Comparison of ENCODE assay signal across 7 cellular contexts in the genomic region with DNA sequence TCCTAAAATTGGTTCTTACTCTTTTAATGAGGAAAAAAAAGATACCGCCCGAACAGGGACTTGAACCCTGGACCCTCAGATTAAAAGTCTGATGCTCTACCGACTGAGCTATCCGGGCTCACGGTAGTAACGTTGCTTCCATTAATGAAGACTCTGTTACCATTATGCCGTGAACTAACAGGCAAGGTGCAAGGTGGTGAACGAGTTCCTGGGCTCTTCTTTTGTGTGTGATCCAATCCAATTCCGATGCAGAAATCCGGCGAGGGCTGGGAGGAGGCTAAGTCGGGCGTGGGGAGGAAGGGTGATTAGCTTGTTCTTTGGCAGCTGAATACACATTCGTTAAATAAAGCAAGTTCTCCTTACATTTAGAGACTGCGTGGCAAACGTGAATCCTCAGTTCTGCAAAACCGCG. TPM values are rescaled to one million over a fixed set of nuclear protein-coding genes. Genes with fewer than 3 reads are reported as not detected.
A peak's percentile ranks its signal among the peaks of the same experiment; 100 is the strongest.
DNase-seq lines count a peak whose midpoint lies in the region; ATAC-seq and TF ChIP-seq lines count a peak whose summit lies in the region.

No MANE protein-coding gene starts in this region.

- H3K4me1 ChIP-seq in right lobe of liver = peaks cover 0 to 4% (median 0%) of the 10 kb centered on the region in 4 donors

- H3K9me3 Mint-ChIP-seq in activated CD4-positive, alpha-beta T cell treated with anti-CD3 and anti-CD28 coated beads for 36 hours (ENCODE audit: low read depth) = peaks cover 3% of the 10 kb centered on the region
- no peaks in the 10 kb centered on the region for H3K9me3 Mint-ChIP-seq in dendritic cell treated with granulocyte-macrophage colony-stimulating factor and Interleukin-4, amounts not matched to agents 40 ng/mL and 50 ng/mL, for 4 days

- H3K27ac Mint-ChIP-seq in activated CD4-positive, alpha-beta T cell treated with anti-CD3 and anti-CD28 coated beads for 36 hours = peak overlapping the region; percentile 96
- H3K27ac Mint-ChIP-seq in dendritic cell treated with granulocyte-macrophage colony-stimulating factor and Interleukin-4, amounts not matched to agents 40 ng/mL and 50 ng/mL, for 4 days = peak overlapping the region; percentile 64

- H3K36me3 ChIP-seq in right lobe of liver = no peaks in the 10 kb centered on the region

- no peaks in the 10 kb centered on the region for H3K9me3 ChIP-seq in right lobe of liver

- no peak for TF ChIP-seq CTCF in right lobe of liver (IDR thresholded peaks at IDR 0.05)

- peak; percentile 72 for DNase-seq in NCI-H226
- DNase-seq in activated CD4-positive, alpha-beta T cell treated with anti-CD3 and anti-CD28 coated beads for 36 hours = peak; percentile 81
- no peak for DNase-seq in right lobe of liver
- peak; percentile 55 to 68 for DNase-seq in stimulated activated CD4-positive, alpha-beta T cell treated with anti-CD3 and anti-CD28 coated beads, Interleukin-4, amount 100 ng/mL, for 48 hours (ENCODE audit: low read depth in 2 of 2)

- H3K4me3 Mint-ChIP-seq in activated CD4-positive, alpha-beta T cell treated with anti-CD3 and anti-CD28 coated beads for 36 hours = peak overlapping the region; percentile 93
- H3K4me3 Mint-ChIP-seq in dendritic cell treated with granulocyte-macrophage colony-stimulating factor and Interleukin-4, amounts not matched to agents 40 ng/mL and 50 ng/mL, for 4 days = peak overlapping the region; percentile 77

- intact Hi-C loops in activated CD4-positive, alpha-beta T cell treated with anti-CD3 and anti-CD28 coated beads for 36 hours (cut with DNase I, micrococcal nuclease) = loop anchor here (1.0 to 2.0 kb wide), 4 partner anchors 10 to 387 kb away; a partner anchor contains a TSS
- intact Hi-C loops in dendritic cell treated with granulocyte-macrophage colony-stimulating factor and Interleukin-4, amounts not matched to agents 40 ng/mL and 50 ng/mL, for 4 days (cut with micrococcal nuclease) = loop anchor here (5.0 kb wide), 2 partner anchors 57 to 107 kb away; a partner anchor contains a TSS
- intact Hi-C loops in right lobe of liver (cut with DNase I) = no loop called here

- TF ChIP-seq POLR2A in right lobe of liver (IDR thresholded peaks at IDR 0.05) = no peak

- H3K27ac ChIP-seq in right lobe of liver = peak overlapping the region; percentile 42 to 55 (median 53)

- H3K4me3 ChIP-seq in right lobe of liver = peak overlapping the region; percentile 67 to 77 (median 75)

- WGBS in right lobe of liver (ENCODE audit: insufficient coverage, low coverage, low lambda C conversion rate, missing lambda C conversion rate) = under 1% methylated on average over 15 of the region's 18 CpGs

- POLR2A ChIA-PET in activated CD4-positive, alpha-beta T cell treated with anti-CD3 and anti-CD28 coated beads for 36 hours (lab: Charles Lee) = interaction anchor here (1.2 to 1.7 kb wide), 2 partner anchors 10 to 109 kb away, joined by 4 to 6 read pairs; a partner anchor contains a TSS

- H3K36me3 Mint-ChIP-seq in activated CD4-positive, alpha-beta T cell treated with anti-CD3 and anti-CD28 coated beads for 36 hours (ENCODE audit: low read depth) = peaks cover 5% of the 10 kb centered on the region
- H3K36me3 Mint-ChIP-seq in dendritic cell treated with granulocyte-macrophage colony-stimulating factor and Interleukin-4, amounts not matched to agents 40 ng/mL and 50 ng/mL, for 4 days (ENCODE audit: low read depth) = peaks cover 5% of the 10 kb centered on the region

- peak; percentile 30 for ATAC-seq in GM18517 (IDR thresholded peaks at IDR 0.05; ENCODE audit: unreplicated experiment)
- peak; percentile 30 for ATAC-seq in HG03066 (IDR thresholded peaks at IDR 0.05; ENCODE audit: low read depth, unreplicated experiment)
- ATAC-seq in activated CD4-positive, alpha-beta T cell treated with anti-CD3 and anti-CD28 coated beads for 36 hours = peak; percentile 30
- peak; percentile 68 to 78 (median 72) for ATAC-seq in right lobe of liver

- H3K4me1 Mint-ChIP-seq in activated CD4-positive, alpha-beta T cell treated with anti-CD3 and anti-CD28 coated beads for 36 hours = peaks cover 47% of the 10 kb centered on the region
- H3K4me1 Mint-ChIP-seq in dendritic cell treated with granulocyte-macrophage colony-stimulating factor and Interleukin-4, amounts not matched to agents 40 ng/mL and 50 ng/mL, for 4 days (ENCODE audit: low read depth) = peaks cover 51% of the 10 kb centered on the region

- CTCF ChIA-PET in activated CD4-positive, alpha-beta T cell treated with anti-CD3 and anti-CD28 coated beads for 36 hours (lab: Charles Lee) = interaction anchor here (1.0 to 5.4 kb wide), 4 partner anchors 9 to 55 kb away, joined by 3 to 26 read pairs (median 14); a partner anchor contains a TSS

- H3K27me3 ChIP-seq in right lobe of liver = no peaks in the 10 kb centered on the region

- peaks cover 2% of the 10 kb centered on the region for H3K27me3 Mint-ChIP-seq in activated CD4-positive, alpha-beta T cell treated with anti-CD3 and anti-CD28 coated beads for 36 hours
- peaks cover 27% of the 10 kb centered on the region for H3K27me3 Mint-ChIP-seq in dendritic cell treated with granulocyte-macrophage colony-stimulating factor and Interleukin-4, amounts not matched to agents 40 ng/mL and 50 ng/mL, for 4 days

RNA-seq across cellular contexts. Expression of a gene that starts 49.0 kb away (rescaled TPM):
- total RNA-seq in activated CD4-positive, alpha-beta T cell treated with anti-CD3 and anti-CD28 coated beads for 36 hours = not detected
- total RNA-seq in right lobe of liver = not detected

RNA-seq across cellular contexts. Expression of a gene that starts 55.3 kb away (rescaled TPM):
- total RNA-seq in activated CD4-positive, alpha-beta T cell treated with anti-CD3 and anti-CD28 coated beads for 36 hours = 10 to 100 TPM; 37.9 to 44.2 TPM
- 10 to 100 TPM; 44.9 to 65.4 (median 52.4) TPM for total RNA-seq in right lobe of liver

RNA-seq across cellular contexts. Expression of a gene that starts 56.9 kb away (rescaled TPM):
- not detected for total RNA-seq in activated CD4-positive, alpha-beta T cell treated with anti-CD3 and anti-CD28 coated beads for 36 hours
- not detected for total RNA-seq in right lobe of liver

Comparison
In these comparisons a context has a peak if more than half of its experiments do, and no peak if none do; other contexts are left out.
1. DNase-seq: peak in NCI-H226 (single experiment), activated CD4-positive, alpha-beta T cell treated with anti-CD3 and anti-CD28 coated beads for 36 hours (single experiment) and stimulated activated CD4-positive, alpha-beta T cell treated with anti-CD3 and anti-CD28 coated beads, Interleukin-4, amount 100 ng/mL, for 48 hours (2 of 2); none in right lobe of liver (0 of 3).
2. intact Hi-C loops: an anchor here in activated CD4-positive, alpha-beta T cell treated with anti-CD3 and anti-CD28 coated beads for 36 hours (1.0 to 2.0 kb wide) and dendritic cell treated with granulocyte-macrophage colony-stimulating factor and Interleukin-4, amounts not matched to agents 40 ng/mL and 50 ng/mL, for 4 days (5.0 kb wide); none called in right lobe of liver.
3. Peak in every context shown above with its lines, with median percentiles within 50 percentile points of each other: ATAC-seq.